ENCODE assay signal across 15 cellular contexts in the genomic region with DNA sequence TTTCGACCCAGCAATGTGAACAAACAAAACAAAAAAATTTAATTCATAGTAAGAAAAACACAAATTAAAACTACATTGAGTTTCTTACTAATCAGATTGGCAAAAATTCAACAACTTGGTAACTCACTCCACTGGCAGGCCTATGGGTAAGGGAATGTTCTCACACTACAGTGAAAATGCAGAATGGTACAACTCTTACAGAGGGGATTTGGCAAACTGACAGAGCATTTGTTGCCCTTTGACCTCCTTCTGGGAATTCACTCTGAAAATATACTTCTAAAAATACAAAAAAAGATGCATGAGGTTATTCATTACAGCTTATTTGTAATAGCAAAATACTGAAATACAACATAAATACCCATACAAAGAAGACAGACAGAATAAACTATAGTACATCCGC. TPM values are rescaled to one million over a fixed set of nuclear protein-coding genes. Genes with fewer than 3 reads are reported as not detected.
DNase-seq lines count a peak whose midpoint lies in the region; ATAC-seq and TF ChIP-seq lines count a peak whose summit lies in the region.
"Had no signal": no experiment of that assay in that cellular context is flagged by ENCODE, and none has a peak within 500 bp of the region (broad histone marks: within the 10 kb centered on the region; RNA-seq: fewer than 3 reads in every experiment).

No MANE protein-coding gene starts in this region.

- H3K27me3 ChIP-seq in subcutaneous abdominal adipose tissue (ENCODE audit: control insufficient read depth in 5 of 5, insufficient read depth in 4 of 5, low read length in 5 of 5) = no peaks in the 10 kb centered on the region

- peaks cover 14% of the 10 kb centered on the region for H3K36me3 Mint-ChIP-seq in T-helper 17 cell (ENCODE audit: low read depth)

- TF ChIP-seq CTCF in fibroblast of mammary gland (conservative IDR thresholded peaks at IDR 0.05; ENCODE audit: control insufficient read depth, insufficient read depth, low read depth, low read length) = no peak

- H3K4me1 Mint-ChIP-seq in T-helper 17 cell = peaks cover 5% of the 10 kb centered on the region

- peaks cover 0 to 23% (median 9%) of the 10 kb centered on the region in 5 donors for H3K36me3 ChIP-seq in subcutaneous abdominal adipose tissue (ENCODE audit: control insufficient read depth in 5 of 5, insufficient read depth in 5 of 5, low read length in 5 of 5)

- no peak overlapping the region for H3K4me3 Mint-ChIP-seq in T-helper 17 cell

- peak overlapping the region in 1 of 5 donors; percentile 66 for H3K9ac ChIP-seq in subcutaneous abdominal adipose tissue (ENCODE audit: low read length in 5 of 5)

- H3K9me3 ChIP-seq in T-helper 17 cell (ENCODE audit: control insufficient read depth, low read length, poor library complexity, severe bottlenecking) (no peaks in the 10 kb centered on the region), subcutaneous abdominal adipose tissue (ENCODE audit: control insufficient read depth in 5 of 5, low read length in 5 of 5) (no peaks in the 10 kb centered on the region)

- peak overlapping the region; percentile 71 for H3K27ac ChIP-seq in subcutaneous abdominal adipose tissue (ENCODE audit: low read depth, low read length)
- H3K27ac ChIP-seq: HL-60 had no signal

- ATAC-seq in GM19351 (IDR thresholded peaks at IDR 0.05; ENCODE audit: unreplicated experiment) = peak; percentile 9
- no peak for ATAC-seq in T-helper 17 cell
- ATAC-seq in HG03460 (IDR thresholded peaks at IDR 0.05; ENCODE audit: unreplicated experiment) = no peak

- H3K27ac Mint-ChIP-seq in T-helper 17 cell = peak overlapping the region; percentile 16

- no peak overlapping the region for H3K4me3 ChIP-seq in fibroblast of mammary gland (ENCODE audit: control insufficient read depth, low read depth, low read length)
- no peak overlapping the region for H3K4me3 ChIP-seq in subcutaneous abdominal adipose tissue (ENCODE audit: low read depth in 1 of 5, low read length in 5 of 5)
- H3K4me3 ChIP-seq: K562 had no signal

- DNase-seq in T-helper 17 cell (no peak), fibroblast of mammary gland (ENCODE audit: low read depth) (peak; percentile 46), Kasumi-1 (lab: John Stamatoyannopoulos, UW) (no peak), nucleus accumbens (lab: John Stamatoyannopoulos, UW) (no peak)
- DNase-seq: DMS 273 treated with DMSO at 0.1 percent for 48 hours; NCI-H1092 treated with DMSO at 0.1 percent for 48 hours; NCI-H1694 treated with DMSO at 0.1 percent for 48 hours; NCI-H345; NK-92 treated with Interleukin-12 subunit alpha and Interleukin-12 subunit beta, amount 100 ng/mL, for 24 hours had no signal

- H3K4me1 ChIP-seq in subcutaneous abdominal adipose tissue (ENCODE audit: control insufficient read depth in 5 of 5, insufficient read depth in 5 of 5, low read length in 5 of 5) = peaks cover 0 to 33% (median 9%) of the 10 kb centered on the region in 5 donors

- H3K27me3 Mint-ChIP-seq in T-helper 17 cell = no peaks in the 10 kb centered on the region

RNA-seq across cellular contexts. Expression of a gene that starts 32.8 kb away (rescaled TPM):
- 1 to 10 TPM; 7.5 to 9.1 TPM for total RNA-seq in T-helper 17 cell
- total RNA-seq: PC-3 had no signal
